ENCODE assay signal across 19 cellular contexts in genomic region chr7:1468203-1468602, GRCh38. TPM values are rescaled to one million over a fixed set of nuclear protein-coding genes. Genes with fewer than 3 reads are reported as not detected.
DNase-seq lines count a peak whose midpoint lies in the region; ATAC-seq and TF ChIP-seq lines count a peak whose summit lies in the region.
"Had no signal": no experiment of that assay in that cellular context is flagged by ENCODE, and none has a peak within 500 bp of the region (broad histone marks: within the 10 kb centered on the region; RNA-seq: fewer than 3 reads in every experiment).

No MANE protein-coding gene starts in this region.

- peaks cover 2 to 7% of the 10 kb centered on the region in 2 experiments; a peak in 3 of 4 replicates for H3K4me1 Mint-ChIP-seq in H9
- H3K4me1 Mint-ChIP-seq in stimulated activated effector memory CD8-positive, alpha-beta T cell treated with anti-CD3 and anti-CD28 coated beads, Interleukin-12 subunit alpha, Interleukin-12 subunit beta, amount 100 ng/mL, for 72 hours, result peaks cover 6% of the 10 kb centered on the region

- H2AK5ac ChIP-seq in H9 (ENCODE audit: insufficient read length, low read length), result no peak overlapping the region
- no peak overlapping the region for H2AK5ac ChIP-seq in IMR-90 (ENCODE audit: low read depth, low read length)
- H2AK5ac ChIP-seq in trophoblast cell (ENCODE audit: low read length), result no peak overlapping the region

- H3K27ac ChIP-seq in H9 (ENCODE audit: insufficient read length, low read depth, low read length) (no peak overlapping the region), IMR-90 (ENCODE audit: insufficient read depth, low read length) (no peak overlapping the region), esophagus muscularis mucosa (replicated peaks in 1 of 4) (peak overlapping the region in 3 of 4 donors; percentile 72 to 88 (median 78)), trophoblast cell (ENCODE audit: low read depth, low read length) (no peak overlapping the region), OCI-LY7 (ENCODE audit: low read depth, low read length, poor library complexity, severe bottlenecking) (no peak overlapping the region)
- H3K27ac ChIP-seq: BLaER1 treated with 17β-estradiol and CSF1 and Interleukin-3, amounts not matched to agents 10 nM and 100 nM; HL-60 had no signal

- H3K9ac ChIP-seq in H9 (ENCODE audit: extremely low read depth, insufficient read length, low read length) (no peak overlapping the region), IMR-90 (ENCODE audit: low read depth, low read length) (no peak overlapping the region), trophoblast cell (ENCODE audit: low read length) (no peak overlapping the region)

- no peaks in the 10 kb centered on the region for H4K20me1 ChIP-seq in H9 (ENCODE audit: control insufficient read depth, insufficient read depth, insufficient read length)
- H4K20me1 ChIP-seq in IMR-90 (ENCODE audit: insufficient read depth, low read length), result no peaks in the 10 kb centered on the region
- H4K20me1 ChIP-seq in OCI-LY7 (ENCODE audit: insufficient read depth, low read length), result no peaks in the 10 kb centered on the region

- H3K27me3 ChIP-seq in H9 (ENCODE audit: insufficient read depth, low read length), result no peaks in the 10 kb centered on the region
- no peaks in the 10 kb centered on the region for H3K27me3 ChIP-seq in IMR-90 (ENCODE audit: control insufficient read depth, insufficient read depth, low read length)
- H3K27me3 ChIP-seq in esophagus muscularis mucosa, result no peaks in the 10 kb centered on the region
- H3K27me3 ChIP-seq in trophoblast cell (ENCODE audit: insufficient read depth, low read length), result no peaks in the 10 kb centered on the region
- H3K27me3 ChIP-seq: BLaER1 treated with 17β-estradiol and CSF1 and Interleukin-3, amounts not matched to agents 10 nM and 100 nM had no signal

- H3K9me3 Mint-ChIP-seq in H9, result no peaks in the 10 kb centered on the region
- H3K9me3 Mint-ChIP-seq in stimulated activated effector memory CD8-positive, alpha-beta T cell treated with anti-CD3 and anti-CD28 coated beads, Interleukin-12 subunit alpha, Interleukin-12 subunit beta, amount 100 ng/mL, for 72 hours, result no peaks in the 10 kb centered on the region
- H3K9me3 Mint-ChIP-seq: CD8-positive, alpha-beta T cell had no signal

- ATAC-seq in IMR-90 (ENCODE audit: low read depth), result no peak
- no peak for ATAC-seq in stimulated activated effector memory CD8-positive, alpha-beta T cell treated with anti-CD3 and anti-CD28 coated beads, Interleukin-12 subunit alpha, Interleukin-12 subunit beta, amount 100 ng/mL, for 72 hours
- ATAC-seq: CD8-positive, alpha-beta T cell had no signal

- peak overlapping the region; percentile 61 to 82 (median 68); a peak in 4 of 7 replicates for H3K27ac Mint-ChIP-seq in H9
- no peak overlapping the region for H3K27ac Mint-ChIP-seq in stimulated activated effector memory CD8-positive, alpha-beta T cell treated with anti-CD3 and anti-CD28 coated beads, Interleukin-12 subunit alpha, Interleukin-12 subunit beta, amount 100 ng/mL, for 72 hours
- H3K27ac Mint-ChIP-seq: CD8-positive, alpha-beta T cell had no signal

- no peak overlapping the region for H3T11ph ChIP-seq in H9 (ENCODE audit: low read length)

- peak overlapping the region; percentile 65 for H2AK9ac ChIP-seq in IMR-90 (replicated peaks; ENCODE audit: low read depth, low read length, poor library complexity)

- H4K12ac ChIP-seq in trophoblast cell (ENCODE audit: low read depth, low read length), result peak overlapping the region; percentile 3

- BruUV-seq in IMR-90 (replicated peaks; lab: Mats Ljungman, UMichigan) (no TSS peak), OCI-LY7 (replicated peaks; lab: Mats Ljungman, UMichigan) (no TSS peak)

- H4K8ac ChIP-seq in H9 (replicated peaks; ENCODE audit: insufficient read length, low read depth, low read length) (no peak overlapping the region), IMR-90 (ENCODE audit: low read depth in 2 of 2, low read length in 2 of 2) (no peak overlapping the region), trophoblast cell (ENCODE audit: low read depth, low read length) (no peak overlapping the region)

- H3K4me1 ChIP-seq in H9 (ENCODE audit: insufficient read depth, low read length) (no peaks in the 10 kb centered on the region), IMR-90 (ENCODE audit: control insufficient read depth, insufficient read depth, low read length) (peaks cover 6% of the 10 kb centered on the region), esophagus muscularis mucosa (peaks cover 17 to 36% (median 33%) of the 10 kb centered on the region in 4 donors), trophoblast cell (ENCODE audit: control insufficient read depth in 1 of 2, insufficient read depth in 2 of 2, low read length in 2 of 2) (peaks cover 0 to 2% of the 10 kb centered on the region in 2 experiments), OCI-LY7 (ENCODE audit: insufficient read depth, low read length, poor library complexity, severe bottlenecking) (no peaks in the 10 kb centered on the region)

- H2AFZ ChIP-seq in H9 (ENCODE audit: low read length) (no peak overlapping the region), IMR-90 (replicated peaks; ENCODE audit: low read length, poor library complexity) (no peak overlapping the region), trophoblast cell (ENCODE audit: insufficient read depth, low read length, poor library complexity) (no peak overlapping the region), OCI-LY7 (ENCODE audit: low read length) (no peak overlapping the region)

- TF ChIP-seq POLR2A in IMR-90 (IDR thresholded peaks at IDR 0.05; ENCODE audit: low read depth, low read length), result no peak
- TF ChIP-seq POLR2A in esophagus muscularis mucosa (IDR thresholded peaks at IDR 0.05; ENCODE audit: low read depth), result no peak

- H3K23ac ChIP-seq in H9 (ENCODE audit: insufficient read length, low read depth, low read length) (no peak overlapping the region), IMR-90 (ENCODE audit: low read depth, low read length) (no peak overlapping the region), trophoblast cell (ENCODE audit: low read length) (no peak overlapping the region)

- H3K4ac ChIP-seq in H9 (ENCODE audit: low read depth, low read length) (no peak overlapping the region), IMR-90 (ENCODE audit: low read depth, low read length) (no peak overlapping the region), trophoblast cell (ENCODE audit: low read depth, low read length) (no peak overlapping the region)

- no peaks in the 10 kb centered on the region for H3K9me2 ChIP-seq in OCI-LY7 (ENCODE audit: insufficient read depth, low read length)

- H3K27me3 Mint-ChIP-seq in H9 (ENCODE audit: low read depth), result no peaks in the 10 kb centered on the region

- in situ Hi-C loops in IMR-90 (cut with MboI; ENCODE audit: low sequenced_read_pairs), result no loop called here

- POLR2A ChIA-PET in IMR-90 (lab: Charles Lee; ENCODE audit: unreplicated experiment), result no interaction called here
- POLR2A ChIA-PET in OCI-LY7 (lab: Charles Lee), result no interaction called here

- H3K4me3 Mint-ChIP-seq in H9, result no peak overlapping the region
- no peak overlapping the region for H3K4me3 Mint-ChIP-seq in stimulated activated effector memory CD8-positive, alpha-beta T cell treated with anti-CD3 and anti-CD28 coated beads, Interleukin-12 subunit alpha, Interleukin-12 subunit beta, amount 100 ng/mL, for 72 hours
- H3K4me3 Mint-ChIP-seq: CD8-positive, alpha-beta T cell had no signal

- no peaks in the 10 kb centered on the region for H3K23me2 ChIP-seq in H9 (ENCODE audit: insufficient read length, low read depth, low read length, poor library complexity, severe bottlenecking)

- intact Hi-C loops in IMR-90 (cut with micrococcal nuclease) (no loop called here), esophagus muscularis mucosa (cut with DNase I) (no loop called here), OCI-LY7 (cut with micrococcal nuclease; ENCODE audit: unreplicated experiment) (no loop called here)

- H3K9me3 ChIP-seq in H9 (ENCODE audit: control insufficient read depth, low read depth, low read length), result no peaks in the 10 kb centered on the region
- H3K9me3 ChIP-seq in IMR-90 (ENCODE audit: control insufficient read depth, insufficient read depth, low read length), result no peaks in the 10 kb centered on the region
- H3K9me3 ChIP-seq in esophagus muscularis mucosa, result no peaks in the 10 kb centered on the region
- H3K9me3 ChIP-seq in trophoblast cell (ENCODE audit: insufficient read depth, low read depth, low read length), result no peaks in the 10 kb centered on the region
- H3K9me3 ChIP-seq in OCI-LY7 (ENCODE audit: low read length), result no peaks in the 10 kb centered on the region
- H3K9me3 ChIP-seq: BLaER1 treated with 17β-estradiol and CSF1 and Interleukin-3, amounts not matched to agents 10 nM and 100 nM had no signal

- H3K79me2 ChIP-seq in H9 (ENCODE audit: insufficient read depth, low read length) (no peaks in the 10 kb centered on the region), trophoblast cell (ENCODE audit: control insufficient read depth, insufficient read depth, low read length, poor library complexity) (no peaks in the 10 kb centered on the region), OCI-LY7 (ENCODE audit: insufficient read depth, low read depth, low read length) (no peaks in the 10 kb centered on the region)

- H3K79me1 ChIP-seq in H9 (ENCODE audit: insufficient read depth, low read depth, low read length, poor library complexity, severe bottlenecking) (no peaks in the 10 kb centered on the region), IMR-90 (ENCODE audit: low read depth in 1 of 2, low read length in 2 of 2) (no peaks in the 10 kb centered on the region), trophoblast cell (ENCODE audit: low read length) (peaks cover 3% of the 10 kb centered on the region)

- H2BK120ac ChIP-seq in H9 (ENCODE audit: low read depth, low read length, poor library complexity, severe bottlenecking) (no peak overlapping the region), IMR-90 (ENCODE audit: low read depth, low read length) (no peak overlapping the region), trophoblast cell (ENCODE audit: insufficient read depth, low read length, poor library complexity) (no peak overlapping the region)

- H3K36me3 ChIP-seq in IMR-90 (ENCODE audit: control insufficient read depth, insufficient read depth, low read length) (peaks cover 33% of the 10 kb centered on the region; the same call in 1 of the 2 replicates), esophagus muscularis mucosa (peaks cover 36 to 53% (median 47%) of the 10 kb centered on the region in 4 donors), trophoblast cell (ENCODE audit: control insufficient read depth in 1 of 2, insufficient read depth in 2 of 2, low read length in 2 of 2) (peaks cover 38 to 43% of the 10 kb centered on the region in 2 experiments), OCI-LY7 (ENCODE audit: insufficient read depth, low read length) (peaks cover 22% of the 10 kb centered on the region)

- TF ChIP-seq CTCF in H9 (conservative IDR thresholded peaks at IDR 0.05), result no peak
- no peak for TF ChIP-seq CTCF in IMR-90 (conservative IDR thresholded peaks at IDR 0.05; ENCODE audit: low read depth, low read length)
- TF ChIP-seq CTCF in esophagus muscularis mucosa (IDR thresholded peaks at IDR 0.05), result no peak
- TF ChIP-seq CTCF in OCI-LY7 (conservative IDR thresholded peaks at IDR 0.05; ENCODE audit: low read length), result no peak

- H2BK20ac ChIP-seq in H9 (ENCODE audit: low read depth, low read length, poor library complexity, severe bottlenecking), result no peak overlapping the region
- H2BK20ac ChIP-seq in IMR-90 (ENCODE audit: low read depth, low read length), result no peak overlapping the region

- peaks cover 3% of the 10 kb centered on the region; the same call in 1 of the 2 replicates for H3K9me1 ChIP-seq in IMR-90 (ENCODE audit: insufficient read depth, low read length)

- no peak overlapping the region; the same call in 1 of the 2 replicates for H3K14ac ChIP-seq in H9 (ENCODE audit: insufficient read depth, low read length)
- H3K14ac ChIP-seq in IMR-90 (replicated peaks; ENCODE audit: low read depth, low read length), result no peak overlapping the region
- H3K14ac ChIP-seq in trophoblast cell (ENCODE audit: low read length), result no peak overlapping the region

- TF ChIP-seq RAD21 in IMR-90 (IDR thresholded peaks at IDR 0.05; ENCODE audit: low read length), result no peak

- no peak overlapping the region for H3K4me2 ChIP-seq in H9 (ENCODE audit: insufficient read depth, insufficient read length, low read length)
- H3K4me2 ChIP-seq in IMR-90 (ENCODE audit: low read depth, low read length), result no peak overlapping the region
- H3K4me2 ChIP-seq in trophoblast cell (ENCODE audit: low read length), result no peak overlapping the region
- no peak overlapping the region for H3K4me2 ChIP-seq in OCI-LY7 (ENCODE audit: low read length)
- H3K4me2 ChIP-seq: BLaER1 treated with 17β-estradiol and CSF1 and Interleukin-3, amounts not matched to agents 10 nM and 100 nM had no signal

- H2BK12ac ChIP-seq in H9 (ENCODE audit: insufficient read length, low read depth, low read length), result no peak overlapping the region
- H2BK12ac ChIP-seq in trophoblast cell (ENCODE audit: low read length), result no peak overlapping the region

- H3K18ac ChIP-seq in H9 (ENCODE audit: insufficient read length, low read depth, low read length) (no peak overlapping the region), IMR-90 (ENCODE audit: low read depth, low read length) (no peak overlapping the region), trophoblast cell (ENCODE audit: low read length) (no peak overlapping the region)

- H3K36me3 Mint-ChIP-seq in H9 (ENCODE audit: insufficient read depth in 1 of 3, low read depth in 3 of 3), result peaks cover 2 to 15% (median 8%) of the 10 kb centered on the region in 3 experiments; a peak in 5 of 7 replicates
- H3K36me3 Mint-ChIP-seq in stimulated activated effector memory CD8-positive, alpha-beta T cell treated with anti-CD3 and anti-CD28 coated beads, Interleukin-12 subunit alpha, Interleukin-12 subunit beta, amount 100 ng/mL, for 72 hours, result peaks cover 13% of the 10 kb centered on the region

- CTCF ChIA-PET in IMR-90 (lab: Yijun Ruan, JAX), result no interaction called here
- CTCF ChIA-PET in OCI-LY7 (lab: Charles Lee; ENCODE audit: unreplicated experiment), result no interaction called here

- TF ChIP-seq EP300 in esophagus muscularis mucosa (IDR thresholded peaks at IDR 0.05), result no peak

- H2BK15ac ChIP-seq in H9 (ENCODE audit: low read depth, low read length) (no peak overlapping the region), IMR-90 (ENCODE audit: low read depth, low read length) (no peak overlapping the region)

- no CpG with 5 or more reads among the region's 13 CpGs for WGBS in H9 (ENCODE audit: extremely low coverage, insufficient read length, low lambda C conversion rate)
- WGBS in IMR-90 (ENCODE audit: extremely low coverage in 2 of 2, insufficient read length in 1 of 2), 2 experiments, result 91% methylated on average over 8 of the region's 13 CpGs; no CpG with 5 or more reads in 1 of the 2 experiments
- WGBS in esophagus muscularis mucosa, result no CpG with 5 or more reads among the region's 13 CpGs
- WGBS in trophoblast cell (ENCODE audit: extremely low coverage, insufficient coverage, insufficient read length), result no CpG with 5 or more reads among the region's 13 CpGs

- no peak overlapping the region for H2BK5ac ChIP-seq in H9 (ENCODE audit: insufficient read length, low read length)
- H2BK5ac ChIP-seq in IMR-90 (ENCODE audit: low read depth, low read length, poor library complexity, severe bottlenecking), result no peak overlapping the region
- H2BK5ac ChIP-seq in trophoblast cell (ENCODE audit: low read depth, low read length, poor library complexity), result peak overlapping the region; percentile 20

- H3K4me3 ChIP-seq in IMR-90 (ENCODE audit: insufficient read depth, low read depth, low read length), result no peak overlapping the region
- H3K4me3 ChIP-seq in esophagus muscularis mucosa, result no peak overlapping the region
- H3K4me3 ChIP-seq in trophoblast cell (ENCODE audit: low read depth, low read length), result no peak overlapping the region
- H3K4me3 ChIP-seq in OCI-LY7 (ENCODE audit: low read depth, low read length, poor library complexity, severe bottlenecking), result no peak overlapping the region
- H3K4me3 ChIP-seq: BLaER1 treated with 17β-estradiol and CSF1 and Interleukin-3, amounts not matched to agents 10 nM and 100 nM had no signal

- dilution Hi-C loops in IMR-90 (cut with HindIII; ENCODE audit: low sequenced_read_pairs, unreplicated experiment), result no loop called here

- H4K5ac ChIP-seq in H9 (ENCODE audit: insufficient read length, low read depth, low read length) (no peak overlapping the region), IMR-90 (ENCODE audit: low read depth, low read length) (no peak overlapping the region)

- no peak for DNase-seq in H9
- no peak for DNase-seq in IMR-90
- DNase-seq in esophagus muscularis mucosa (ENCODE audit: extremely low spot score), result no peak
- no peak for DNase-seq in trophoblast cell
- DNase-seq in NCI-H446 treated with DMSO at 0.1 percent for 48 hours (lab: John Stamatoyannopoulos, UW), result no peak
- DNase-seq in stimulated activated effector memory CD8-positive, alpha-beta T cell treated with anti-CD3 and anti-CD28 coated beads, Interleukin-12 subunit alpha, Interleukin-12 subunit beta, amount 100 ng/mL, for 72 hours (ENCODE audit: low spot score in 2 of 2), result no peak
- DNase-seq in OCI-LY7 (ENCODE audit: low spot score), result no peak
- DNase-seq: CD8-positive, alpha-beta T cell; DMS53; H7; NCI-H1092 treated with DMSO at 0.1 percent for 48 hours; NCI-H1694; NCI-H510A; NCI-H748 treated with DMSO at 0.1 percent for 48 hours; NK-92 treated with Interleukin-12 subunit alpha and Interleukin-12 subunit beta, amount 100 ng/mL, for 24 hours; OCI-M1; SHP77 treated with DMSO at 0.1 percent for 48 hours had no signal

- no peak overlapping the region for H4K91ac ChIP-seq in H9 (ENCODE audit: insufficient read length, low read depth, low read length)
- H4K91ac ChIP-seq in IMR-90 (ENCODE audit: insufficient read depth, low read depth, low read length), result no peak overlapping the region
- peak overlapping the region; percentile 34 for H4K91ac ChIP-seq in trophoblast cell (ENCODE audit: low read depth, low read length)

- H3K56ac ChIP-seq in H9 (ENCODE audit: insufficient read length, low read depth, low read length) (no peak overlapping the region), IMR-90 (ENCODE audit: extremely low read depth, insufficient read depth, low read length) (no peak overlapping the region)

RNA-seq across cellular contexts. Expression of gene MICALL2, which starts 8.9 kb away (rescaled TPM):
- total RNA-seq in H9 (2021) (7.1 and 8.4 TPM in 2 replicates), IMR-90 (2012; rRNA removed) (6.1 and 6.6 TPM in 2 replicates), esophagus muscularis mucosa (10 to 100 TPM in 3 of 4 donors, 1 to 10 TPM in 1; 9.1 to 18.3 (median 14.6) TPM), OCI-LY7 (2022) (4.5 and 5.5 TPM in 2 replicates)
- 34.1 and 37.2 TPM in 2 replicates for polyA plus RNA-seq in IMR-90 (2012; rRNA removed)
- polyA plus RNA-seq in IMR-90 (2012; cell fraction: cytosol; rRNA removed), result 14.3 and 22.8 TPM in 2 replicates
- 294 and 597 TPM in 2 replicates for polyA plus RNA-seq in IMR-90 (2012; cell fraction: nucleus; rRNA removed; ENCODE audit: low replicate concordance)
- polyA plus RNA-seq in trophoblast cell (2013), result 150 and 168 TPM in 2 replicates
- total RNA-seq in OCI-LY7 (2014; rRNA removed; shearing (Covaris generic)), result 1.1 and 1.4 TPM in 2 replicates

RNA-seq across cellular contexts. Expression of gene INTS1, which starts 36.0 kb away (rescaled TPM):
- total RNA-seq in H9 (2021) (133 and 135 TPM in 2 replicates), IMR-90 (2012; rRNA removed) (9.3 and 10.0 TPM in 2 replicates), esophagus muscularis mucosa (10 to 100 TPM; 33.1 to 80.3 (median 48.0) TPM), OCI-LY7 (2022) (187 and 188 TPM in 2 replicates)
- polyA plus RNA-seq in IMR-90 (2012; rRNA removed), result 40.1 and 47.1 TPM in 2 replicates
- 32.2 and 35.8 TPM in 2 replicates for polyA plus RNA-seq in IMR-90 (2012; cell fraction: cytosol; rRNA removed)
- 80.3 and 296 TPM in 2 replicates for polyA plus RNA-seq in IMR-90 (2012; cell fraction: nucleus; rRNA removed; ENCODE audit: low replicate concordance)
- 35.4 and 39.0 TPM in 2 replicates for polyA plus RNA-seq in trophoblast cell (2013)
- total RNA-seq in OCI-LY7 (2014; rRNA removed; shearing (Covaris generic)), result 61.5 and 83.6 TPM in 2 replicates

Comparison
In these comparisons a context has a peak if more than half of its experiments do, and no peak if none do; other contexts are left out.
1. H3K27ac ChIP-seq: peak in esophagus muscularis mucosa (3 of 4); none in H9 (single experiment), IMR-90 (single experiment), trophoblast cell (single experiment) and OCI-LY7 (single experiment).